1 cellular context compared by ENCODE assay signal in the genomic region with DNA sequence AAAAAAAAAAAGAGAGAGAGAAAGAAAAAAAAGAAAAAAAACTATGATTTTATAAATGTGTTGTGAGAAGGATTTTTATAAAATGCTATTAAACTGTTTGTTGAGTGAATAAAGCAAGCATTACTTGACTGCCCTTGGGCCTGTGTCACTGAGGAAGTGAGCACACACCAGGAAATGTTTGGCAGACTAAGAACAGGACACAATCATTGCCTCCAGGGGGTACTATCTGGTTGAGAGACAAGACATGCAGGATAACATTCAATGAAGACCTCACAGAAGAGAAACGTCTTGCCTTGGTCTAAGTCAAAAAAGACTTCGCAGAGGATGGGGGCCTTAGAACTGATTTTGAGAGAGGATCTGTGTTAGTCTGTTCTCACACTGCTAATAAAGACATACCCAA.
TF ChIP-seq lines count a peak whose summit lies in the region.

No MANE protein-coding gene starts in this region.

TF ChIP-seq in K562, 482 proteins besides CTCF, POLR2A, EP300 and RAD21 (continued from another document):
- TF ChIP-seq, protein P1, sequence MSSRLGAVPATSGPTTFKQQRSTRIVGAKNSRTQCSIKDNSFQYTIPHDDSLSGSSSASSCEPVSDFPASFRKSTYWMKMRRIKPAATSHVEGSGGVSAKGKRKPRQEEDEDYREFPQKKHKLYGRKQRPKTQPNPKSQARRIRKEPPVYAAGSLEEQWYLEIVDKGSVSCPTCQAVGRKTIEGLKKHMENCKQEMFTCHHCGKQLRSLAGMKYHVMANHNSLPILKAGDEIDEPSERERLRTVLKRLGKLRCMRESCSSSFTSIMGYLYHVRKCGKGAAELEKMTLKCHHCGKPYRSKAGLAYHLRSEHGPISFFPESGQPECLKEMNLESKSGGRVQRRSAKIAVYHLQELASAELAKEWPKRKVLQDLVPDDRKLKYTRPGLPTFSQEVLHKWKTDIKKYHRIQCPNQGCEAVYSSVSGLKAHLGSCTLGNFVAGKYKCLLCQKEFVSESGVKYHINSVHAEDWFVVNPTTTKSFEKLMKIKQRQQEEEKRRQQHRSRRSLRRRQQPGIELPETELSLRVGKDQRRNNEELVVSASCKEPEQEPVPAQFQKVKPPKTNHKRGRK (tag; IDR thresholded peaks at IDR 0.05): 0 out of 2 replicates have a peak, but pooled peaks have one; percentile 55
